In the genomic region with DNA sequence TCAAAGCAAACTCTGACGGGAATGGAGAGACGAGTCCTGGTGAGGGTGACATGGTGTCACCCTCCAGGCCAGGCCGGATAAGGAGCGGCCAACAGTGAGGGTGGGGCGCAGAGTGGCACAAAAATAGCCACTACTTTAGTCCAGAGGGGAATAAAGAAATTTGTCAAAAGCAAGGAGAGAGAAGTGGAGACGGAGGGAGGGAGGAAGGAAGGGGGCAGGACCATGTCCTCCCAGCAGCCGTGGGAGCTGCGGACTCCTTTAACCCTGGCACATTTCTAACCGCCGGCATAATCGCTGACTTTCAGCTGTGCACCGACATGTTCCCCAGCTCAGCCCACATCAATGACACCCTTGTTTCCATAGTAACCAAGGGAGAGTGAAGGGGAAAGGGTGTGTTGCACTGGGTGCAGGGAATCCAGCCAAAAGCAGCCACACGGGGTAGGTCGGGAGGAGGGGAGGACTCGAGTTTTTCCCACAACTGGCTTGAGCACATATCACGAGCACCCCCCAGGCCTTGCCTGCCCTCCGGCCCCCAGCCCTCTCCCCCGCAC, we compare ENCODE assay signal across 1 cellular context.
TF ChIP-seq lines count a peak whose summit lies in the region.

No MANE protein-coding gene starts in this region.

TF ChIP-seq in HepG2, 621 proteins besides CTCF, POLR2A, EP300 and RAD21 (continued from another document and continues in another):
- TF ChIP-seq, protein P1, sequence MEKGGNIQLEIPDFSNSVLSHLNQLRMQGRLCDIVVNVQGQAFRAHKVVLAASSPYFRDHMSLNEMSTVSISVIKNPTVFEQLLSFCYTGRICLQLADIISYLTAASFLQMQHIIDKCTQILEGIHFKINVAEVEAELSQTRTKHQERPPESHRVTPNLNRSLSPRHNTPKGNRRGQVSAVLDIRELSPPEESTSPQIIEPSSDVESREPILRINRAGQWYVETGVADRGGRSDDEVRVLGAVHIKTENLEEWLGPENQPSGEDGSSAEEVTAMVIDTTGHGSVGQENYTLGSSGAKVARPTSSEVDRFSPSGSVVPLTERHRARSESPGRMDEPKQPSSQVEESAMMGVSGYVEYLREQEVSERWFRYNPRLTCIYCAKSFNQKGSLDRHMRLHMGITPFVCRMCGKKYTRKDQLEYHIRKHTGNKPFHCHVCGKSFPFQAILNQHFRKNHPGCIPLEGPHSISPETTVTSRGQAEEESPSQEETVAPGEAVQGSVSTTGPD (CRISPR knock-in tag; IDR thresholded peaks at IDR 0.05): no peak
- TF ChIP-seq NONO (IDR thresholded peaks at IDR 0.05): no peak
- TF ChIP-seq NONO (CRISPR knock-in tag; conservative IDR thresholded peaks at IDR 0.05): no peak
- TF ChIP-seq, protein P2, sequence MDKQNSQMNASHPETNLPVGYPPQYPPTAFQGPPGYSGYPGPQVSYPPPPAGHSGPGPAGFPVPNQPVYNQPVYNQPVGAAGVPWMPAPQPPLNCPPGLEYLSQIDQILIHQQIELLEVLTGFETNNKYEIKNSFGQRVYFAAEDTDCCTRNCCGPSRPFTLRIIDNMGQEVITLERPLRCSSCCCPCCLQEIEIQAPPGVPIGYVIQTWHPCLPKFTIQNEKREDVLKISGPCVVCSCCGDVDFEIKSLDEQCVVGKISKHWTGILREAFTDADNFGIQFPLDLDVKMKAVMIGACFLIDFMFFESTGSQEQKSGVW (CRISPR knock-in tag; IDR thresholded peaks at IDR 0.05; ENCODE audit: borderline replicate concordance): no peak
- no peak for TF ChIP-seq PRMT3 (CRISPR knock-in tag; IDR thresholded peaks at IDR 0.05; ENCODE audit: borderline replicate concordance, low read depth)
- TF ChIP-seq NBN (conservative IDR thresholded peaks at IDR 0.05): no peak
- TF ChIP-seq CHCHD3 (CRISPR knock-in tag; IDR thresholded peaks at IDR 0.05): no peak
- TF ChIP-seq BHLHE40 (IDR thresholded peaks at IDR 0.05; ENCODE audit: low read length): no peak
- TF ChIP-seq CEBPB (IDR thresholded peaks at IDR 0.05; ENCODE audit: borderline replicate concordance, low read depth, low read length): no peak
- TF ChIP-seq KLF6 (CRISPR knock-in tag; IDR thresholded peaks at IDR 0.05): no peak
- TF ChIP-seq PHB2 (IDR thresholded peaks at IDR 0.05; ENCODE audit: partially characterized antibody): no peak
- TF ChIP-seq ZBTB42 (CRISPR knock-in tag; IDR thresholded peaks at IDR 0.05): no peak
- no peak for TF ChIP-seq GABPB1 (CRISPR knock-in tag; IDR thresholded peaks at IDR 0.05)
- TF ChIP-seq ZNF629 (CRISPR knock-in tag; conservative IDR thresholded peaks at IDR 0.05): no peak
- TF ChIP-seq, protein P3, sequence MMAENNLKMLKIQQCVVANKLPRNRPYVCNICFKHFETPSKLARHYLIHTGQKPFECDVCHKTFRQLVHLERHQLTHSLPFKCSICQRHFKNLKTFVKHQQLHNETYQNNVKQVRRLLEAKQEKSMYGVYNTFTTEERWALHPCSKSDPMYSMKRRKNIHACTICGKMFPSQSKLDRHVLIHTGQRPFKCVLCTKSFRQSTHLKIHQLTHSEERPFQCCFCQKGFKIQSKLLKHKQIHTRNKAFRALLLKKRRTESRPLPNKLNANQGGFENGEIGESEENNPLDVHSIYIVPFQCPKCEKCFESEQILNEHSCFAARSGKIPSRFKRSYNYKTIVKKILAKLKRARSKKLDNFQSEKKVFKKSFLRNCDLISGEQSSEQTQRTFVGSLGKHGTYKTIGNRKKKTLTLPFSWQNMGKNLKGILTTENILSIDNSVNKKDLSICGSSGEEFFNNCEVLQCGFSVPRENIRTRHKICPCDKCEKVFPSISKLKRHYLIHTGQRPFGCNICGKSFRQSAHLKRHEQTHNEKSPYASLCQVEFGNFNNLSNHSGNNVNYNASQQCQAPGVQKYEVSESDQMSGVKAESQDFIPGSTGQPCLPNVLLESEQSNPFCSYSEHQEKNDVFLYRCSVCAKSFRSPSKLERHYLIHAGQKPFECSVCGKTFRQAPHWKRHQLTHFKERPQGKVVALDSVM (CRISPR knock-in tag; IDR thresholded peaks at IDR 0.05): no peak
- TF ChIP-seq ZFP82 (CRISPR knock-in tag; IDR thresholded peaks at IDR 0.05; ENCODE audit: borderline replicate concordance): no peak
- TF ChIP-seq PTBP1 (IDR thresholded peaks at IDR 0.05; ENCODE audit: low read depth, low read length, poor library complexity, severe bottlenecking): no peak
- no peak for TF ChIP-seq ADNP (CRISPR knock-in tag; IDR thresholded peaks at IDR 0.05)
- no peak for TF ChIP-seq ZNF570 (CRISPR knock-in tag; IDR thresholded peaks at IDR 0.05; ENCODE audit: borderline replicate concordance)
- TF ChIP-seq, protein P4, sequence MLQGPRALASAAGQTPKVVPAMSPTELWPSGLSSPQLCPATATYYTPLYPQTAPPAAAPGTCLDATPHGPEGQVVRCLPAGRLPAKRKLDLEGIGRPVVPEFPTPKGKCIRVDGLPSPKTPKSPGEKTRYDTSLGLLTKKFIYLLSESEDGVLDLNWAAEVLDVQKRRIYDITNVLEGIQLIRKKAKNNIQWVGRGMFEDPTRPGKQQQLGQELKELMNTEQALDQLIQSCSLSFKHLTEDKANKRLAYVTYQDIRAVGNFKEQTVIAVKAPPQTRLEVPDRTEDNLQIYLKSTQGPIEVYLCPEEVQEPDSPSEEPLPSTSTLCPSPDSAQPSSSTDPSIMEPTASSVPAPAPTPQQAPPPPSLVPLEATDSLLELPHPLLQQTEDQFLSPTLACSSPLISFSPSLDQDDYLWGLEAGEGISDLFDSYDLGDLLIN (CRISPR knock-in tag; IDR thresholded peaks at IDR 0.05; ENCODE audit: borderline replicate concordance): no peak
- no peak for TF ChIP-seq GTF2F1 (IDR thresholded peaks at IDR 0.05; ENCODE audit: low read length)
- 0 out of 2 replicates have a peak, but pooled peaks have one; percentile 58 for TF ChIP-seq RFXANK (CRISPR knock-in tag; IDR thresholded peaks at IDR 0.05)
- no peak for TF ChIP-seq FLYWCH1 (CRISPR knock-in tag; IDR thresholded peaks at IDR 0.05)
- TF ChIP-seq, protein P5, sequence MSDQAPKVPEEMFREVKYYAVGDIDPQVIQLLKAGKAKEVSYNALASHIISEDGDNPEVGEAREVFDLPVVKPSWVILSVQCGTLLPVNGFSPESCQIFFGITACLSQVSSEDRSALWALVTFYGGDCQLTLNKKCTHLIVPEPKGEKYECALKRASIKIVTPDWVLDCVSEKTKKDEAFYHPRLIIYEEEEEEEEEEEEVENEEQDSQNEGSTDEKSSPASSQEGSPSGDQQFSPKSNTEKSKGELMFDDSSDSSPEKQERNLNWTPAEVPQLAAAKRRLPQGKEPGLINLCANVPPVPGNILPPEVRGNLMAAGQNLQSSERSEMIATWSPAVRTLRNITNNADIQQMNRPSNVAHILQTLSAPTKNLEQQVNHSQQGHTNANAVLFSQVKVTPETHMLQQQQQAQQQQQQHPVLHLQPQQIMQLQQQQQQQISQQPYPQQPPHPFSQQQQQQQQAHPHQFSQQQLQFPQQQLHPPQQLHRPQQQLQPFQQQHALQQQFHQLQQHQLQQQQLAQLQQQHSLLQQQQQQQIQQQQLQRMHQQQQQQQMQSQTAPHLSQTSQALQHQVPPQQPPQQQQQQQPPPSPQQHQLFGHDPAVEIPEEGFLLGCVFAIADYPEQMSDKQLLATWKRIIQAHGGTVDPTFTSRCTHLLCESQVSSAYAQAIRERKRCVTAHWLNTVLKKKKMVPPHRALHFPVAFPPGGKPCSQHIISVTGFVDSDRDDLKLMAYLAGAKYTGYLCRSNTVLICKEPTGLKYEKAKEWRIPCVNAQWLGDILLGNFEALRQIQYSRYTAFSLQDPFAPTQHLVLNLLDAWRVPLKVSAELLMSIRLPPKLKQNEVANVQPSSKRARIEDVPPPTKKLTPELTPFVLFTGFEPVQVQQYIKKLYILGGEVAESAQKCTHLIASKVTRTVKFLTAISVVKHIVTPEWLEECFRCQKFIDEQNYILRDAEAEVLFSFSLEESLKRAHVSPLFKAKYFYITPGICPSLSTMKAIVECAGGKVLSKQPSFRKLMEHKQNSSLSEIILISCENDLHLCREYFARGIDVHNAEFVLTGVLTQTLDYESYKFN (CRISPR knock-in tag; conservative IDR thresholded peaks at IDR 0.05): no peak
- TF ChIP-seq, protein P6, sequence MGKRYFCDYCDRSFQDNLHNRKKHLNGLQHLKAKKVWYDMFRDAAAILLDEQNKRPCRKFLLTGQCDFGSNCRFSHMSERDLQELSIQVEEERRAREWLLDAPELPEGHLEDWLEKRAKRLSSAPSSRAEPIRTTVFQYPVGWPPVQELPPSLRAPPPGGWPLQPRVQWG (CRISPR knock-in tag; IDR thresholded peaks at IDR 0.05; ENCODE audit: borderline replicate concordance, low read depth): no peak
- peak; percentile 60 for TF ChIP-seq RFX3 (CRISPR knock-in tag; IDR thresholded peaks at IDR 0.05)
- TF ChIP-seq, protein P7, sequence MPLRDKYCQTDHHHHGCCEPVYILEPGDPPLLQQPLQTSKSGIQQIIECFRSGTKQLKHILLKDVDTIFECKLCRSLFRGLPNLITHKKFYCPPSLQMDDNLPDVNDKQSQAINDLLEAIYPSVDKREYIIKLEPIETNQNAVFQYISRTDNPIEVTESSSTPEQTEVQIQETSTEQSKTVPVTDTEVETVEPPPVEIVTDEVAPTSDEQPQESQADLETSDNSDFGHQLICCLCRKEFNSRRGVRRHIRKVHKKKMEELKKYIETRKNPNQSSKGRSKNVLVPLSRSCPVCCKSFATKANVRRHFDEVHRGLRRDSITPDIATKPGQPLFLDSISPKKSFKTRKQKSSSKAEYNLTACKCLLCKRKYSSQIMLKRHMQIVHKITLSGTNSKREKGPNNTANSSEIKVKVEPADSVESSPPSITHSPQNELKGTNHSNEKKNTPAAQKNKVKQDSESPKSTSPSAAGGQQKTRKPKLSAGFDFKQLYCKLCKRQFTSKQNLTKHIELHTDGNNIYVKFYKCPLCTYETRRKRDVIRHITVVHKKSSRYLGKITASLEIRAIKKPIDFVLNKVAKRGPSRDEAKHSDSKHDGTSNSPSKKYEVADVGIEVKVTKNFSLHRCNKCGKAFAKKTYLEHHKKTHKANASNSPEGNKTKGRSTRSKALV (CRISPR knock-in tag; IDR thresholded peaks at IDR 0.05): no peak
- TF ChIP-seq SIX1 (CRISPR knock-in tag; IDR thresholded peaks at IDR 0.05; ENCODE audit: borderline replicate concordance): no peak
- TF ChIP-seq, protein P8, sequence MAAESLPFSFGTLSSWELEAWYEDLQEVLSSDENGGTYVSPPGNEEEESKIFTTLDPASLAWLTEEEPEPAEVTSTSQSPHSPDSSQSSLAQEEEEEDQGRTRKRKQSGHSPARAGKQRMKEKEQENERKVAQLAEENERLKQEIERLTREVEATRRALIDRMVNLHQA (CRISPR knock-in tag; IDR thresholded peaks at IDR 0.05): no peak
- peak; percentile 95 for TF ChIP-seq RFX5 (IDR thresholded peaks at IDR 0.05; ENCODE audit: low read depth, low read length)
- TF ChIP-seq, protein P9, sequence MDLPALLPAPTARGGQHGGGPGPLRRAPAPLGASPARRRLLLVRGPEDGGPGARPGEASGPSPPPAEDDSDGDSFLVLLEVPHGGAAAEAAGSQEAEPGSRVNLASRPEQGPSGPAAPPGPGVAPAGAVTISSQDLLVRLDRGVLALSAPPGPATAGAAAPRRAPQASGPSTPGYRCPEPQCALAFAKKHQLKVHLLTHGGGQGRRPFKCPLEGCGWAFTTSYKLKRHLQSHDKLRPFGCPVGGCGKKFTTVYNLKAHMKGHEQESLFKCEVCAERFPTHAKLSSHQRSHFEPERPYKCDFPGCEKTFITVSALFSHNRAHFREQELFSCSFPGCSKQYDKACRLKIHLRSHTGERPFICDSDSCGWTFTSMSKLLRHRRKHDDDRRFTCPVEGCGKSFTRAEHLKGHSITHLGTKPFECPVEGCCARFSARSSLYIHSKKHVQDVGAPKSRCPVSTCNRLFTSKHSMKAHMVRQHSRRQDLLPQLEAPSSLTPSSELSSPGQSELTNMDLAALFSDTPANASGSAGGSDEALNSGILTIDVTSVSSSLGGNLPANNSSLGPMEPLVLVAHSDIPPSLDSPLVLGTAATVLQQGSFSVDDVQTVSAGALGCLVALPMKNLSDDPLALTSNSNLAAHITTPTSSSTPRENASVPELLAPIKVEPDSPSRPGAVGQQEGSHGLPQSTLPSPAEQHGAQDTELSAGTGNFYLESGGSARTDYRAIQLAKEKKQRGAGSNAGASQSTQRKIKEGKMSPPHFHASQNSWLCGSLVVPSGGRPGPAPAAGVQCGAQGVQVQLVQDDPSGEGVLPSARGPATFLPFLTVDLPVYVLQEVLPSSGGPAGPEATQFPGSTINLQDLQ (CRISPR knock-in tag; IDR thresholded peaks at IDR 0.05): no peak
- no peak for TF ChIP-seq ZNF326 (CRISPR knock-in tag; IDR thresholded peaks at IDR 0.05; ENCODE audit: borderline replicate concordance)
- TF ChIP-seq, protein P10, sequence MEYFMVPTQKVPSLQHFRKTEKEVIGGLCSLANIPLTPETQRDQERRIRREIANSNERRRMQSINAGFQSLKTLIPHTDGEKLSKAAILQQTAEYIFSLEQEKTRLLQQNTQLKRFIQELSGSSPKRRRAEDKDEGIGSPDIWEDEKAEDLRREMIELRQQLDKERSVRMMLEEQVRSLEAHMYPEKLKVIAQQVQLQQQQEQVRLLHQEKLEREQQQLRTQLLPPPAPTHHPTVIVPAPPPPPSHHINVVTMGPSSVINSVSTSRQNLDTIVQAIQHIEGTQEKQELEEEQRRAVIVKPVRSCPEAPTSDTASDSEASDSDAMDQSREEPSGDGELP (IDR thresholded peaks at IDR 0.05; ENCODE audit: borderline replicate concordance, low read depth): peak; percentile 72; the same call in 1 of the 2 replicates
- TF ChIP-seq, protein P11, sequence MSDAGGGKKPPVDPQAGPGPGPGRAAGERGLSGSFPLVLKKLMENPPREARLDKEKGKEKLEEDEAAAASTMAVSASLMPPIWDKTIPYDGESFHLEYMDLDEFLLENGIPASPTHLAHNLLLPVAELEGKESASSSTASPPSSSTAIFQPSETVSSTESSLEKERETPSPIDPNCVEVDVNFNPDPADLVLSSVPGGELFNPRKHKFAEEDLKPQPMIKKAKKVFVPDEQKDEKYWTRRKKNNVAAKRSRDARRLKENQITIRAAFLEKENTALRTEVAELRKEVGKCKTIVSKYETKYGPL (CRISPR knock-in tag; IDR thresholded peaks at IDR 0.05): no peak
- TF ChIP-seq HMG20A (CRISPR knock-in tag; IDR thresholded peaks at IDR 0.05; ENCODE audit: borderline replicate concordance): no peak
- TF ChIP-seq, protein P12, sequence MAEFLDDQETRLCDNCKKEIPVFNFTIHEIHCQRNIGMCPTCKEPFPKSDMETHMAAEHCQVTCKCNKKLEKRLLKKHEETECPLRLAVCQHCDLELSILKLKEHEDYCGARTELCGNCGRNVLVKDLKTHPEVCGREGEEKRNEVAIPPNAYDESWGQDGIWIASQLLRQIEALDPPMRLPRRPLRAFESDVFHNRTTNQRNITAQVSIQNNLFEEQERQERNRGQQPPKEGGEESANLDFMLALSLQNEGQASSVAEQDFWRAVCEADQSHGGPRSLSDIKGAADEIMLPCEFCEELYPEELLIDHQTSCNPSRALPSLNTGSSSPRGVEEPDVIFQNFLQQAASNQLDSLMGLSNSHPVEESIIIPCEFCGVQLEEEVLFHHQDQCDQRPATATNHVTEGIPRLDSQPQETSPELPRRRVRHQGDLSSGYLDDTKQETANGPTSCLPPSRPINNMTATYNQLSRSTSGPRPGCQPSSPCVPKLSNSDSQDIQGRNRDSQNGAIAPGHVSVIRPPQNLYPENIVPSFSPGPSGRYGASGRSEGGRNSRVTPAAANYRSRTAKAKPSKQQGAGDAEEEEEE (CRISPR knock-in tag; IDR thresholded peaks at IDR 0.05; ENCODE audit: borderline replicate concordance): no peak
- TF ChIP-seq, protein P13, sequence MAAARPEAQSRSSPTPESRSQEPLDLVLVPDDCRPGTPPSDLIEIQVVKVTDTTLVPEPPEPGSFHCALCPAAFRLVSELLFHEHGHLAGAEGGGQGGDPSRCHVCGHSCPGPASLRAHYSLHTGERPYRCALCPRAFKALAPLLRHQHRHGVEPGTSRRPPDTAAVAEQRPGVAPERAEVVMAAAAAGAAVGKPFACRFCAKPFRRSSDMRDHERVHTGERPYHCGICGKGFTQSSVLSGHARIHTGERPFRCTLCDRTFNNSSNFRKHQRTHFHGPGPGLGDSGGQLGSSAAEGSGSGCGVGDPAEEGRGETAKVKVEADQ (CRISPR knock-in tag; IDR thresholded peaks at IDR 0.05; ENCODE audit: borderline replicate concordance): no peak
- TF ChIP-seq NFKB2 (CRISPR knock-in tag; IDR thresholded peaks at IDR 0.05; ENCODE audit: borderline replicate concordance): no peak
